ENCODE assay signal across 10 cellular contexts in the genomic region with DNA sequence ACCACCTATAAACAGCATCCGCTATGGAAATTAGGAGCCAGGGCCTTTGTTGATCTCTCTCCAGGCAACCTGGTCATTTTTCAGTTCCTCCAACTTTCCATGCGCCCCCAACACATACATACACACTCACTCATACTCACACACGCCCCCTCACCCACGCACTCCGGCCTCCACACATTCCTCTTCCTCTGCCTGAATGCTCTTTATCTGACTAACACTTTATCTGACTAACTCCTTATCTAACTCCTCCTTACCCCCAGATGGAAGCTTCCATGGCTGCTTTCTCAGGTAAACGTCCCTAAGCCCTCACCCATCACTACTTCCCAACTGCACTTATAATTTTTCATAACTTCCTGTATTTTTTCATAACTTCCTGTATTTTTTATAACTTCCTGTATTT. TPM values are rescaled to one million over a fixed set of nuclear protein-coding genes. Genes with fewer than 3 reads are reported as not detected.
DNase-seq lines count a peak whose midpoint lies in the region; ATAC-seq and TF ChIP-seq lines count a peak whose summit lies in the region.
"Had no signal": no experiment of that assay in that cellular context is flagged by ENCODE, and none has a peak within 500 bp of the region (broad histone marks: within the 10 kb centered on the region; RNA-seq: fewer than 3 reads in every experiment).

No MANE protein-coding gene starts in this region.

- H3F3A ChIP-seq in SU-DHL-6 (ENCODE audit: insufficient read depth) (no peaks in the 10 kb centered on the region), smooth muscle cell (ENCODE audit: low read depth) (no peaks in the 10 kb centered on the region)

- H3K27ac ChIP-seq in SU-DHL-6 (ENCODE audit: low read depth, low read length): no peak overlapping the region
- peak overlapping the region; percentile 74 for H3K27ac ChIP-seq in brain microvascular endothelial cell
- H3K27ac ChIP-seq in smooth muscle cell (ENCODE audit: low read depth): no peak overlapping the region

- no peaks in the 10 kb centered on the region for H3K9me2 ChIP-seq in SU-DHL-6 (replicated peaks; ENCODE audit: insufficient read depth, low read length)

- in situ Hi-C loops in brain microvascular endothelial cell (cut with HindIII; ENCODE audit: low pct_ligation_motif_present, low sequenced_read_pairs): no loop called here

- H3K9ac ChIP-seq in SU-DHL-6 (ENCODE audit: low read length): no peak overlapping the region
- H3K9ac ChIP-seq in smooth muscle cell (ENCODE audit: low read depth): no peak overlapping the region

- H3K9me3 ChIP-seq in SU-DHL-6 (ENCODE audit: insufficient read depth, low read length) (no peaks in the 10 kb centered on the region), smooth muscle cell (replicated peaks; ENCODE audit: low read depth) (no peaks in the 10 kb centered on the region)

- H3K27me3 ChIP-seq in SU-DHL-6 (ENCODE audit: low read length) (no peaks in the 10 kb centered on the region), brain microvascular endothelial cell (replicated peaks) (no peaks in the 10 kb centered on the region), smooth muscle cell (ENCODE audit: low read depth) (no peaks in the 10 kb centered on the region)

- peak overlapping the region; percentile 6 for H3K4me2 ChIP-seq in SU-DHL-6 (ENCODE audit: low read depth, low read length, poor library complexity, severe bottlenecking)
- H3K4me2 ChIP-seq in smooth muscle cell: peak overlapping the region; percentile 36

- H3K4me3 ChIP-seq in SU-DHL-6 (ENCODE audit: insufficient read depth, low read length, poor library complexity, severe bottlenecking): no peak overlapping the region
- no peak overlapping the region for H3K4me3 ChIP-seq in brain microvascular endothelial cell (ENCODE audit: low read depth, low read length)
- H3K4me3 ChIP-seq in smooth muscle cell: no peak overlapping the region
- H3K4me3 ChIP-seq: skin epidermis had no signal

- no peaks in the 10 kb centered on the region for H3K36me3 ChIP-seq in SU-DHL-6 (ENCODE audit: low read length)
- H3K36me3 ChIP-seq in brain microvascular endothelial cell (replicated peaks): no peaks in the 10 kb centered on the region
- H3K36me3 ChIP-seq in smooth muscle cell (ENCODE audit: low read depth): no peaks in the 10 kb centered on the region

- peak overlapping the region; percentile 69 for H2AFZ ChIP-seq in SU-DHL-6 (ENCODE audit: low read depth, low read length, severe bottlenecking)
- H2AFZ ChIP-seq in smooth muscle cell (ENCODE audit: low read depth): no peak overlapping the region

- peak; percentile 48 for DNase-seq in GM03348 (ENCODE audit: low spot score)
- peak; percentile 90 for DNase-seq in brain microvascular endothelial cell
- no peak for DNase-seq in smooth muscle cell (lab: John Stamatoyannopoulos, UW; ENCODE audit: unreplicated experiment)
- no peak for DNase-seq in NCI-H1105 treated with DMSO at 0.1 percent for 48 hours (lab: John Stamatoyannopoulos, UW)
- DNase-seq: NCI-H2107 had no signal

- TF ChIP-seq CTCF in SU-DHL-6 (IDR thresholded peaks at IDR 0.05; ENCODE audit: insufficient read depth, low read length, poor library complexity, severe bottlenecking): no peak
- TF ChIP-seq CTCF in brain microvascular endothelial cell (IDR thresholded peaks at IDR 0.05; ENCODE audit: low read depth, low read length, missing control alignments): no peak
- no peak for TF ChIP-seq CTCF in smooth muscle cell (IDR thresholded peaks at IDR 0.05; ENCODE audit: borderline replicate concordance, insufficient read depth, poor library complexity, severe bottlenecking)

- WGBS in smooth muscle cell (ENCODE audit: low lambda C conversion rate): 47% methylated on average over 6 of the region's 6 CpGs

- no peaks in the 10 kb centered on the region for H3K4me1 ChIP-seq in smooth muscle cell (ENCODE audit: low read depth)

- ATAC-seq in HG02798 (IDR thresholded peaks at IDR 0.05; ENCODE audit: poor library complexity, unreplicated experiment): no peak
- no peak for ATAC-seq in HG03521 (IDR thresholded peaks at IDR 0.05; ENCODE audit: unreplicated experiment)
- no peak for ATAC-seq in HG03039 (IDR thresholded peaks at IDR 0.05; ENCODE audit: unreplicated experiment)

- H4K20me1 ChIP-seq in SU-DHL-6 (ENCODE audit: low read depth, low read length) (no peaks in the 10 kb centered on the region), smooth muscle cell (ENCODE audit: low read depth) (no peaks in the 10 kb centered on the region)

- no peaks in the 10 kb centered on the region for H3K79me2 ChIP-seq in SU-DHL-6 (ENCODE audit: insufficient read depth, low read length)
- H3K79me2 ChIP-seq in smooth muscle cell (ENCODE audit: low read depth): no peaks in the 10 kb centered on the region

RNA-seq across cellular contexts. Expression of a gene that starts 17.4 kb away (rescaled TPM):
- 0.22 TPM in 1 of 2 replicates, not detected in the other for total RNA-seq in smooth muscle cell
- polyA plus RNA-seq in smooth muscle cell: 0.07 and 0.34 TPM in 2 replicates

RNA-seq across cellular contexts. Expression of a gene that starts 37.1 kb away (rescaled TPM):
- total RNA-seq in smooth muscle cell: 38.5 and 52.4 TPM in 2 replicates
- 21.6 and 27.8 TPM in 2 replicates for polyA plus RNA-seq in smooth muscle cell

RNA-seq across cellular contexts. Expression of a gene that starts 37.5 kb away (rescaled TPM):
- total RNA-seq in smooth muscle cell: 9.2 and 12.7 TPM in 2 replicates
- polyA plus RNA-seq in smooth muscle cell: 13.8 and 13.9 TPM in 2 replicates

RNA-seq across cellular contexts. Expression of a gene that starts 38.9 kb away (rescaled TPM):
- 35.1 and 38.0 TPM in 2 replicates for total RNA-seq in smooth muscle cell
- polyA plus RNA-seq in smooth muscle cell: 106 and 109 TPM in 2 replicates

Comparison
In these comparisons a context has a peak if more than half of its experiments do, and no peak if none do; other contexts are left out.
1. DNase-seq: peak in GM03348 (single experiment) and brain microvascular endothelial cell (single experiment); none in smooth muscle cell (single experiment) and NCI-H1105 treated with DMSO at 0.1 percent for 48 hours (single experiment).